12 cellular contexts compared by ENCODE assay signal in the genomic region with DNA sequence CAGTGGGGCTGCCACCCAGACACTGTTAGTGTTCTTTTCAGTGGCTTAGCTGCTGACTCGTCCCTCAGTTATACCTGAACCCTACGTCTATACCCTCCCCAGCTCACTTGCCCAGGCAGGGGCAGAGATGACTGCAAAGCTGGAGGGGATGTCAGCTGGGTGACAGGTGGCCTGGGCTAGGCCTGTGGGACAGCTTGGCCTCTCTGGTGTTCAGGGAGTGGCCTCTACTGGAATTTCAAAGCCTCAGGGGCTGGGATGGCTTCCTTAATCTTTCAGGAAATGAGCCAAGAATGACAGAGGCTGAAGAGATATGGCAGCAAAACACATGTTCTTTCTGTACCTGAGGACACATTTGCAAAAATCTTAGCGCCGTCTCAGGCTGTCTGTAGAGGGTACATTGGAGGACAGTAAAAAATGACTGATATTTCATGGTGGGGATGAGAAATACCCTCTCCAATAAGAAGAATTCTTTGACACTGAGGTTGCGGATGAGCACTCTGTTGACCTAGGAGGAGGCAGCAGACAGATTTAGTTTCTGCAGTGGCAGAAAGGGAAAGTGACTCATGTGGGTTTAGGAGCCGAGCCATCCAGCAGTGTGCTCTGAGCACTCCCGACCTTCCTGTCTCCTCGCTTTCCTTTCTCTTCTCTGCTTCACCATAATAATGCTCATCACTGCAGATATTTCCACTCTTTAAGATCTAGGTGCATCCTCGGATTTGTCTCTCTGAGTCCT. TPM values are rescaled to one million over a fixed set of nuclear protein-coding genes. Genes with fewer than 3 reads are reported as not detected.
A peak's percentile ranks its signal among the peaks of the same experiment; 100 is the strongest.
DNase-seq lines count a peak whose midpoint lies in the region; ATAC-seq and TF ChIP-seq lines count a peak whose summit lies in the region.
"Had no signal": no experiment of that assay in that cellular context is flagged by ENCODE, and none has a peak within 500 bp of the region (broad histone marks: within the 10 kb centered on the region; RNA-seq: fewer than 3 reads in every experiment).

No MANE protein-coding gene starts in this region.

- H3K4me1 Mint-ChIP-seq in type B pancreatic cell (ENCODE audit: unreplicated experiment), result peaks cover 14% of the 10 kb centered on the region
- H3K4me1 Mint-ChIP-seq: activated naive CD8-positive, alpha-beta T cell treated with anti-CD3 and anti-CD28 coated beads, Interleukin-2, amount 10 ng/mL, durations not matched to agents 7 days and 5 days had no signal

- DNase-seq in DMS53 (lab: John Stamatoyannopoulos, UW), result peak; percentile 13
- no peak for DNase-seq in DMS53 treated with DMSO at 0.1 percent for 48 hours (lab: John Stamatoyannopoulos, UW; ENCODE audit: unreplicated experiment)
- peak; percentile 70 to 96 for DNase-seq in dermis microvascular lymphatic vessel endothelial cell (ENCODE audit: low read depth in 2 of 2)
- DNase-seq in left lobe of liver (ENCODE audit: low spot score), result no peak
- DNase-seq in type B pancreatic cell (ENCODE audit: extremely low spot score, unreplicated experiment), result no peak
- no peak for DNase-seq in activated CD4-positive, alpha-beta T cell treated with anti-CD3 and anti-CD28 coated beads, Interleukin-2, amount 50 U/mL, for 48 hours
- DNase-seq in cortex of kidney (lab: John Stamatoyannopoulos, UW), result no peak
- DNase-seq: 8988T; activated naive CD8-positive, alpha-beta T cell treated with anti-CD3 and anti-CD28 coated beads, Interleukin-2, amount 10 ng/mL, durations not matched to agents 7 days and 5 days had no signal

- peaks cover 43% of the 10 kb centered on the region for H3K27me3 Mint-ChIP-seq in type B pancreatic cell
- H3K27me3 Mint-ChIP-seq: activated naive CD8-positive, alpha-beta T cell treated with anti-CD3 and anti-CD28 coated beads, Interleukin-2, amount 10 ng/mL, durations not matched to agents 7 days and 5 days; progenitor cell of endocrine pancreas had no signal

- peak; percentile 23 for ATAC-seq in left lobe of liver
- ATAC-seq in HG03280 (IDR thresholded peaks at IDR 0.05; ENCODE audit: unreplicated experiment), result no peak
- ATAC-seq: Panc1 had no signal

- no peaks in the 10 kb centered on the region for H3K9me3 Mint-ChIP-seq in type B pancreatic cell
- H3K9me3 Mint-ChIP-seq: activated naive CD8-positive, alpha-beta T cell treated with anti-CD3 and anti-CD28 coated beads, Interleukin-2, amount 10 ng/mL, durations not matched to agents 7 days and 5 days had no signal

- TF ChIP-seq CTCF in type B pancreatic cell (conservative IDR thresholded peaks at IDR 0.05), result no peak

- no peak overlapping the region for H3K4me3 Mint-ChIP-seq in type B pancreatic cell
- H3K4me3 Mint-ChIP-seq: activated naive CD8-positive, alpha-beta T cell treated with anti-CD3 and anti-CD28 coated beads, Interleukin-2, amount 10 ng/mL, durations not matched to agents 7 days and 5 days had no signal

- H3K27ac Mint-ChIP-seq in type B pancreatic cell, result peak overlapping the region; percentile 26
- H3K27ac Mint-ChIP-seq: activated naive CD8-positive, alpha-beta T cell treated with anti-CD3 and anti-CD28 coated beads, Interleukin-2, amount 10 ng/mL, durations not matched to agents 7 days and 5 days; progenitor cell of endocrine pancreas had no signal

- H3K36me3 Mint-ChIP-seq in type B pancreatic cell, result no peaks in the 10 kb centered on the region
- H3K36me3 Mint-ChIP-seq: activated naive CD8-positive, alpha-beta T cell treated with anti-CD3 and anti-CD28 coated beads, Interleukin-2, amount 10 ng/mL, durations not matched to agents 7 days and 5 days had no signal

RNA-seq across cellular contexts. Expression of gene ENTREP1, which starts 54.4 kb away (rescaled TPM):
- 4.6 and 11.5 TPM in 2 replicates for total RNA-seq in dermis microvascular lymphatic vessel endothelial cell
- total RNA-seq in left lobe of liver, result 0.30 TPM
- total RNA-seq in type B pancreatic cell (ENCODE audit: low replicate concordance), result 3.0 and 4.1 TPM in 2 replicates
- total RNA-seq: activated naive CD8-positive, alpha-beta T cell treated with anti-CD3 and anti-CD28 coated beads, Interleukin-2, amount 10 ng/mL, durations not matched to agents 7 days and 5 days had no signal

Comparison
In these comparisons a context has a peak if more than half of its experiments do, and no peak if none do; other contexts are left out.
1. DNase-seq: peak in DMS53 (single experiment) and dermis microvascular lymphatic vessel endothelial cell (2 of 2); none in DMS53 treated with DMSO at 0.1 percent for 48 hours (single experiment), left lobe of liver (single experiment), type B pancreatic cell (single experiment), activated CD4-positive, alpha-beta T cell treated with anti-CD3 and anti-CD28 coated beads, Interleukin-2, amount 50 U/mL, for 48 hours (0 of 2) and cortex of kidney (single experiment).